Comparison of ENCODE assay signal across 13 cellular contexts in the genomic region with DNA sequence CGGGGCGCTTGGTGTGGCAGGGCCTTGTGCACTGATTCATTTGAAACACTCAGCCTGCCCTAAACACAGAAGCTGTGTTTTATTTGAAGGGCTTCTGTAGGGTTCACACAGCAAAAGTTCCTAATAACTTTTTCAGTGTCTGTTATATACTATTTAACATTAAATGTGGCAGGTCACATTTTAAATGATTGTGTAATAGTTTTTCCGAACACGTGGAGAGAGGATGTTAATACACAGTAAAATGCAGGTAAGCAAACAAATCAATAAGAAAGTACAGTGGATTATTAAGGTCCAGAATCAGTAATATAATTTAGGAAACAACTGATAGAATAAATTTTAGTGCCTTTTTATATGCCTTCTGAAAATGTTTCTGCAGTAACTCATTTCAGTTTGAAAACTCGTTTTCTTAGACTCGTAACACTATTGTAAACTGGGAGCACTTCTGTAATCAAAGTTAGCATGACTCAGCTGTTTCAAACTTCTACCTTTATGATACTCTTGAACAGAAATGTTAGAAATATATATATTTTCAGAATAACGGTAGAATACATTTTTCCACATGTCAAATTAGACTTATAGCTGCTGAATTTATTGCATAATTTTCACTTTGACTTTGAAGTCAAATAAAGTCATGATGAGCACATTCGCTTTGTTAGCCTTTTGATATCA.
"Had no signal": no experiment of that assay in that cellular context is flagged by ENCODE, and none has a peak within 500 bp of the region (broad histone marks: within the 10 kb centered on the region; RNA-seq: fewer than 3 reads in every experiment).

No MANE protein-coding gene starts in this region.

- H3K4me3 ChIP-seq: breast epithelium, lower lobe of right lung had no signal

- H3K9me3 Mint-ChIP-seq: activated naive CD8-positive, alpha-beta T cell treated with anti-CD3 and anti-CD28 coated beads, Interleukin-2, amount 10 ng/mL, durations not matched to agents 7 days and 5 days; activated T-cell treated with anti-CD3 and anti-CD28 coated beads, Interleukin-2, amount 50 U/mL, for 4 hours; mesothelial cell of epicardium; T-cell had no signal

- H3K9me3 ChIP-seq: breast epithelium, lower lobe of right lung had no signal

- ATAC-seq: lower lobe of right lung, T-cell had no signal

- H3K4me1 ChIP-seq: breast epithelium had no signal

- H3K36me3 Mint-ChIP-seq: activated naive CD8-positive, alpha-beta T cell treated with anti-CD3 and anti-CD28 coated beads, Interleukin-2, amount 10 ng/mL, durations not matched to agents 7 days and 5 days; T-cell had no signal

- H3K27ac Mint-ChIP-seq: activated naive CD8-positive, alpha-beta T cell treated with anti-CD3 and anti-CD28 coated beads, Interleukin-2, amount 10 ng/mL, durations not matched to agents 7 days and 5 days; mesothelial cell of epicardium had no signal

- H3K4me3 Mint-ChIP-seq: activated naive CD8-positive, alpha-beta T cell treated with anti-CD3 and anti-CD28 coated beads, Interleukin-2, amount 10 ng/mL, durations not matched to agents 7 days and 5 days; mesothelial cell of epicardium had no signal

- H3K27me3 Mint-ChIP-seq: activated naive CD8-positive, alpha-beta T cell treated with anti-CD3 and anti-CD28 coated beads, Interleukin-2, amount 10 ng/mL, durations not matched to agents 7 days and 5 days; T-cell had no signal

- H3K36me3 ChIP-seq: breast epithelium had no signal

- H3K27ac ChIP-seq: breast epithelium, lower lobe of right lung had no signal

- H3K27me3 ChIP-seq: breast epithelium had no signal

- DNase-seq: activated CD4-positive, alpha-beta T cell treated with anti-CD3 and anti-CD28 coated beads for 48 hours; activated gamma-delta T cell; activated naive CD8-positive, alpha-beta T cell treated with anti-CD3 and anti-CD28 coated beads, Interleukin-2, amount 10 ng/mL, durations not matched to agents 7 days and 5 days; activated T-cell treated with anti-CD3 and anti-CD28 coated beads, Interleukin-2, amount 50 U/mL, for 4 hours; anterior cingulate cortex; dermis blood vessel endothelial cell; hypothalamus; lower lobe of right lung; stimulated activated CD4-positive, alpha-beta T cell treated with anti-CD3 and anti-CD28 coated beads, Interleukin-15, amount 100 ng/mL, for 24 hours; stimulated activated CD4-positive, alpha-beta T cell treated with anti-CD3 and anti-CD28 coated beads, Interleukin-4, amount 100 ng/mL, for 24 hours; T-cell had no signal
